Comparison of ENCODE assay signal across 8 cellular contexts in genomic region chr14:54805521-54806322, GRCh38.
DNase-seq lines count a peak whose midpoint lies in the region; ATAC-seq and TF ChIP-seq lines count a peak whose summit lies in the region.

No MANE protein-coding gene starts in this region.

- no peak overlapping the region; the same call in 1 of the 2 replicates for H3K4me3 ChIP-seq in AG04449 (ENCODE audit: low read depth, low read length)
- no peak overlapping the region for H3K4me3 ChIP-seq in NT2/D1 (ENCODE audit: insufficient read length, low read depth)

- H3K36me3 Mint-ChIP-seq in naive B cell, result peaks cover 0 to 5% of the 10 kb centered on the region in 2 donors

- TF ChIP-seq CTCF in AG04449 (IDR thresholded peaks at IDR 0.05; ENCODE audit: insufficient read depth, low read length, missing control alignments), result peak; percentile 92

- H3K36me3 ChIP-seq in NT2/D1 (ENCODE audit: insufficient read depth, insufficient read length, low read length), result no peaks in the 10 kb centered on the region

- peak overlapping the region; percentile 42 for H3K9ac ChIP-seq in NT2/D1 (ENCODE audit: insufficient read length, low read depth)

- peaks cover 22% of the 10 kb centered on the region for H3K27me3 ChIP-seq in NT2/D1 (ENCODE audit: insufficient read depth, insufficient read length)

- H3K9me3 ChIP-seq in NT2/D1 (ENCODE audit: insufficient read depth, low read length), result no peaks in the 10 kb centered on the region

- H3K9me3 Mint-ChIP-seq in naive B cell, result peaks cover 0 to 6% (median 0%) of the 10 kb centered on the region in 7 donors

- CTCF ChIA-PET in AG04449 (lab: Yijun Ruan, JAX), result interaction anchor here (0.6 to 7.2 kb wide), 35 partner anchors 8 to 458 kb away, joined by 3 to 88 read pairs (median 4); partner anchors contain the start of genes CGRRF1 and SAMD4A

- peaks cover 11% of the 10 kb centered on the region for H3K4me1 ChIP-seq in NT2/D1 (ENCODE audit: insufficient read depth, insufficient read length)

- H3K27ac Mint-ChIP-seq in naive B cell, result peak overlapping the region in 1 of 6 donors; percentile 38

- H3K4me1 Mint-ChIP-seq in naive B cell, result peaks cover 6 to 12% (median 7%) of the 10 kb centered on the region in 3 donors

- peak overlapping the region in 2 of 8 donors; percentile 8 to 13 for H3K4me3 Mint-ChIP-seq in naive B cell

- H3K27me3 Mint-ChIP-seq in naive B cell, result peaks cover 8 to 19% (median 16%) of the 10 kb centered on the region in 3 donors

- POLR2A ChIA-PET in AG04449 (lab: Yijun Ruan, JAX), result interaction anchor here (1.8 kb wide), 1 partner anchor 240 kb away, joined by 10 read pairs; no protein-coding TSS in a partner anchor

- ATAC-seq in GM18502 (IDR thresholded peaks at IDR 0.05; ENCODE audit: poor library complexity, unreplicated experiment) (peak; percentile 79), naive B cell (ENCODE audit: low read depth in 2 of 2) (peak; percentile 91 to 93)

- TF ChIP-seq POLR2A in erythroblast (IDR thresholded peaks at IDR 0.05; ENCODE audit: low read length), result no peak

- peak; percentile 5 for DNase-seq in AG04449 (ENCODE audit: low read depth, low spot score)
- DNase-seq in HK-2 (ENCODE audit: unreplicated experiment), result peak; percentile 83
- DNase-seq in NT2/D1 (ENCODE audit: low read depth, low spot score), result peak; percentile 63
- peak; percentile 94 for DNase-seq in activated CD8-positive, alpha-beta memory T cell treated with anti-CD3 and anti-CD28 coated beads, Interleukin-2, amount 50 U/mL, for 48 hours
- peak; percentile 64 to 79 for DNase-seq in erythroblast (lab: John Stamatoyannopoulos, UW)
- DNase-seq in naive B cell, result peak; percentile 63
- DNase-seq in stimulated activated CD8-positive, alpha-beta memory T cell treated with anti-CD3 and anti-CD28 coated beads, Interleukin-7, amount 100 ng/mL, for 1 hour (ENCODE audit: low read depth in 2 of 2), result peak; percentile 43 to 46

Comparison
In these comparisons a context has a peak if more than half of its experiments do, and no peak if none do; other contexts are left out.
1. DNase-seq: peak in every context shown above with its lines; median percentile 94 in activated CD8-positive, alpha-beta memory T cell treated with anti-CD3 and anti-CD28 coated beads, Interleukin-2, amount 50 U/mL, for 48 hours; 83 in HK-2; 72 in erythroblast; 63 in NT2/D1; 63 in naive B cell; 44 in stimulated activated CD8-positive, alpha-beta memory T cell treated with anti-CD3 and anti-CD28 coated beads, Interleukin-7, amount 100 ng/mL, for 1 hour; 5 in AG04449.